ENCODE assay signal across 12 cellular contexts in genomic region chr7:16684935-16685334, GRCh38. TPM values are rescaled to one million over a fixed set of nuclear protein-coding genes. Genes with fewer than 3 reads are reported as not detected.
DNase-seq lines count a peak whose midpoint lies in the region; ATAC-seq and TF ChIP-seq lines count a peak whose summit lies in the region.
"Had no signal": no experiment of that assay in that cellular context is flagged by ENCODE, and none has a peak within 500 bp of the region (broad histone marks: within the 10 kb centered on the region; RNA-seq: fewer than 3 reads in every experiment).

No MANE protein-coding gene starts in this region.

- H3K36me3 Mint-ChIP-seq in activated CD4-positive, alpha-beta T cell treated with anti-CD3 and anti-CD28 coated beads for 36 hours (ENCODE audit: low read depth): peaks cover 53% of the 10 kb centered on the region
- H3K36me3 Mint-ChIP-seq in activated T-helper 1 cell treated with anti-CD3 and anti-CD28 coated beads, Interleukin-12 subunit alpha, Interleukin-12 subunit beta, Interleukin-2, Interleukin-4 antibody, amounts not matched to agents 30 ng/mL and 10 ng/mL and 1 ng/mL, durations not matched to agents 14 hours and 24 hours and 36 hours (ENCODE audit: low read depth): peaks cover 47% of the 10 kb centered on the region
- H3K36me3 Mint-ChIP-seq in naive thymus-derived CD8-positive, alpha-beta T cell: peaks cover 8 to 79% (median 41%) of the 10 kb centered on the region in 3 donors

- H2AK9ac ChIP-seq in IMR-90 (replicated peaks; ENCODE audit: low read depth, low read length, poor library complexity): no peak overlapping the region

- peak overlapping the region; percentile 67; the same call in 1 of the 2 replicates for H3K27ac ChIP-seq in IMR-90 (ENCODE audit: insufficient read depth, low read length)
- H3K27ac ChIP-seq: ascending aorta had no signal

- no peak overlapping the region for H3K9ac ChIP-seq in IMR-90 (ENCODE audit: low read depth, low read length)

- H3K4me3 Mint-ChIP-seq in activated CD4-positive, alpha-beta T cell treated with anti-CD3 and anti-CD28 coated beads for 36 hours: no peak overlapping the region
- H3K4me3 Mint-ChIP-seq in activated T-helper 1 cell treated with anti-CD3 and anti-CD28 coated beads, Interleukin-12 subunit alpha, Interleukin-12 subunit beta, Interleukin-2, Interleukin-4 antibody, amounts not matched to agents 30 ng/mL and 10 ng/mL and 1 ng/mL, durations not matched to agents 14 hours and 24 hours and 36 hours: peak overlapping the region; percentile 45
- peak overlapping the region in 5 of 10 donors; percentile 33 to 55 (median 44) for H3K4me3 Mint-ChIP-seq in naive thymus-derived CD8-positive, alpha-beta T cell
- H3K4me3 Mint-ChIP-seq: activated T-cell treated with anti-CD3 and anti-CD28 coated beads, Interleukin-2, amount 50 U/mL, for 72 hours had no signal

- H3K36me3 ChIP-seq in IMR-90 (ENCODE audit: control insufficient read depth, insufficient read depth, low read length): peaks cover 8% of the 10 kb centered on the region; the same call in 1 of the 2 replicates

- TF ChIP-seq CTCF in IMR-90 (conservative IDR thresholded peaks at IDR 0.05; ENCODE audit: low read depth, low read length): no peak

- H4K20me1 ChIP-seq in IMR-90 (ENCODE audit: insufficient read depth, low read length): no peaks in the 10 kb centered on the region

- WGBS in IMR-90 (ENCODE audit: extremely low coverage in 2 of 2, insufficient read length in 1 of 2), 2 experiments: no CpG with 5 or more reads among the region's 2 CpGs

- no peaks in the 10 kb centered on the region for H3K9me1 ChIP-seq in IMR-90 (ENCODE audit: insufficient read depth, low read length)

- no peak overlapping the region for H2AFZ ChIP-seq in IMR-90 (replicated peaks; ENCODE audit: low read length, poor library complexity)

- no peak overlapping the region for H2AK5ac ChIP-seq in IMR-90 (ENCODE audit: low read depth, low read length)

- dilution Hi-C loops in IMR-90 (cut with HindIII; ENCODE audit: low sequenced_read_pairs, unreplicated experiment): no loop called here

- no peak overlapping the region for H2BK15ac ChIP-seq in IMR-90 (ENCODE audit: low read depth, low read length)

- H3K79me1 ChIP-seq in IMR-90 (ENCODE audit: low read depth in 1 of 2, low read length in 2 of 2): peaks cover 0 to 3% of the 10 kb centered on the region in 2 experiments; a peak in 1 of 4 replicates

- no peaks in the 10 kb centered on the region for H3K9me3 Mint-ChIP-seq in activated CD4-positive, alpha-beta T cell treated with anti-CD3 and anti-CD28 coated beads for 36 hours (ENCODE audit: low read depth)
- H3K9me3 Mint-ChIP-seq in activated T-helper 1 cell treated with anti-CD3 and anti-CD28 coated beads, Interleukin-12 subunit alpha, Interleukin-12 subunit beta, Interleukin-2, Interleukin-4 antibody, amounts not matched to agents 30 ng/mL and 10 ng/mL and 1 ng/mL, durations not matched to agents 14 hours and 24 hours and 36 hours: no peaks in the 10 kb centered on the region
- no peaks in the 10 kb centered on the region for H3K9me3 Mint-ChIP-seq in naive thymus-derived CD8-positive, alpha-beta T cell
- H3K9me3 Mint-ChIP-seq: activated T-cell treated with anti-CD3 and anti-CD28 coated beads, Interleukin-2, amount 50 U/mL, for 72 hours had no signal

- no peak for TF ChIP-seq POLR2A in IMR-90 (IDR thresholded peaks at IDR 0.05; ENCODE audit: low read depth, low read length)

- H3K56ac ChIP-seq in IMR-90 (ENCODE audit: extremely low read depth, insufficient read depth, low read length): no peak overlapping the region

- POLR2A ChIA-PET in activated CD4-positive, alpha-beta T cell treated with anti-CD3 and anti-CD28 coated beads for 36 hours (lab: Charles Lee): no interaction called here
- POLR2A ChIA-PET in IMR-90 (lab: Charles Lee; ENCODE audit: unreplicated experiment): no interaction called here
- POLR2A ChIA-PET in naive thymus-derived CD8-positive, alpha-beta T cell (lab: Charles Lee): no interaction called here

- BruUV-seq in IMR-90 (replicated peaks; lab: Mats Ljungman, UMichigan): no TSS peak

- intact Hi-C loops in activated CD4-positive, alpha-beta T cell treated with anti-CD3 and anti-CD28 coated beads for 36 hours (cut with DNase I, micrococcal nuclease): no loop called here
- intact Hi-C loops in IMR-90 (cut with micrococcal nuclease): loop anchor here (2.0 kb wide), 1 partner anchor 40 kb away; the partner anchor contains the start of gene ANKMY2
- intact Hi-C loops in activated T-helper 1 cell treated with anti-CD3 and anti-CD28 coated beads, Interleukin-12 subunit alpha, Interleukin-12 subunit beta, Interleukin-2, Interleukin-4 antibody, amounts not matched to agents 30 ng/mL and 10 ng/mL and 1 ng/mL, durations not matched to agents 14 hours and 24 hours and 36 hours (cut with micrococcal nuclease): no loop called here

- H3K4me1 ChIP-seq in IMR-90 (ENCODE audit: control insufficient read depth, insufficient read depth, low read length): peaks cover 6% of the 10 kb centered on the region
- H3K4me1 ChIP-seq: ascending aorta had no signal

- CTCF ChIA-PET in activated CD4-positive, alpha-beta T cell treated with anti-CD3 and anti-CD28 coated beads for 36 hours (lab: Charles Lee): interaction anchor here (0.7 kb wide), 1 partner anchor 781 kb away, joined by 5 read pairs; no protein-coding TSS in a partner anchor
- CTCF ChIA-PET in IMR-90 (lab: Yijun Ruan, JAX): interaction anchor here (0.6 kb wide), 1 partner anchor 26 kb away, joined by 3 read pairs; no protein-coding TSS in a partner anchor

- in situ Hi-C loops in IMR-90 (cut with MboI; ENCODE audit: low sequenced_read_pairs): no loop called here

- peak overlapping the region; percentile 52; the same call in 1 of the 2 replicates for H3K18ac ChIP-seq in IMR-90 (ENCODE audit: low read depth, low read length)

- no peak overlapping the region for H2BK120ac ChIP-seq in IMR-90 (ENCODE audit: low read depth, low read length)

- no peaks in the 10 kb centered on the region for H3K27me3 ChIP-seq in IMR-90 (ENCODE audit: control insufficient read depth, insufficient read depth, low read length)
- H3K27me3 ChIP-seq: ascending aorta had no signal

- H3K9me3 ChIP-seq in IMR-90 (ENCODE audit: control insufficient read depth, insufficient read depth, low read length): no peaks in the 10 kb centered on the region
- H3K9me3 ChIP-seq: ascending aorta had no signal

- H3K4me2 ChIP-seq in IMR-90 (ENCODE audit: low read depth, low read length): peak overlapping the region; percentile 31; the same call in 1 of the 2 replicates

- H3K4me1 Mint-ChIP-seq in activated CD4-positive, alpha-beta T cell treated with anti-CD3 and anti-CD28 coated beads for 36 hours: peaks cover 19% of the 10 kb centered on the region
- H3K4me1 Mint-ChIP-seq in activated T-helper 1 cell treated with anti-CD3 and anti-CD28 coated beads, Interleukin-12 subunit alpha, Interleukin-12 subunit beta, Interleukin-2, Interleukin-4 antibody, amounts not matched to agents 30 ng/mL and 10 ng/mL and 1 ng/mL, durations not matched to agents 14 hours and 24 hours and 36 hours (ENCODE audit: low read depth): peaks cover 19% of the 10 kb centered on the region
- H3K4me1 Mint-ChIP-seq in naive thymus-derived CD8-positive, alpha-beta T cell: peaks cover 10 to 23% (median 20%) of the 10 kb centered on the region in 4 donors

- no peak for ATAC-seq in activated CD4-positive, alpha-beta T cell treated with anti-CD3 and anti-CD28 coated beads for 36 hours
- peak; percentile 57 for ATAC-seq in IMR-90 (ENCODE audit: low read depth)
- ATAC-seq in naive thymus-derived CD8-positive, alpha-beta T cell: peak in 1 of 2 donors; percentile 56
- no peak for ATAC-seq in GM21447 (IDR thresholded peaks at IDR 0.05; ENCODE audit: unreplicated experiment)
- ATAC-seq: activated T-cell treated with anti-CD3 and anti-CD28 coated beads, Interleukin-2, amount 50 U/mL, for 72 hours had no signal

- TF ChIP-seq RAD21 in IMR-90 (IDR thresholded peaks at IDR 0.05; ENCODE audit: low read length): no peak

- no peak overlapping the region for H3K4ac ChIP-seq in IMR-90 (ENCODE audit: low read depth, low read length)

- H4K91ac ChIP-seq in IMR-90 (ENCODE audit: insufficient read depth, low read depth, low read length): no peak overlapping the region

- no peaks in the 10 kb centered on the region for H3K27me3 Mint-ChIP-seq in activated CD4-positive, alpha-beta T cell treated with anti-CD3 and anti-CD28 coated beads for 36 hours
- H3K27me3 Mint-ChIP-seq in activated T-helper 1 cell treated with anti-CD3 and anti-CD28 coated beads, Interleukin-12 subunit alpha, Interleukin-12 subunit beta, Interleukin-2, Interleukin-4 antibody, amounts not matched to agents 30 ng/mL and 10 ng/mL and 1 ng/mL, durations not matched to agents 14 hours and 24 hours and 36 hours (ENCODE audit: insufficient read depth): no peaks in the 10 kb centered on the region
- no peaks in the 10 kb centered on the region for H3K27me3 Mint-ChIP-seq in naive thymus-derived CD8-positive, alpha-beta T cell

- H2BK20ac ChIP-seq in IMR-90 (ENCODE audit: low read depth, low read length): 0 out of 2 replicates have a peak overlapping the region, but pooled peaks have one; percentile 20

- peak overlapping the region in 1 of 2 experiments; percentile 45; a peak in 2 of 4 replicates for H4K8ac ChIP-seq in IMR-90 (ENCODE audit: low read depth in 2 of 2, low read length in 2 of 2)

- DNase-seq in activated CD4-positive, alpha-beta T cell treated with anti-CD3 and anti-CD28 coated beads for 36 hours: no peak
- no peak for DNase-seq in activated CD4-positive, alpha-beta T cell treated with anti-CD3 and anti-CD28 coated beads, Interleukin-2, amount 50 U/mL, for 48 hours
- no peak for DNase-seq in IMR-90
- DNase-seq in activated T-helper 1 cell treated with anti-CD3 and anti-CD28 coated beads, Interleukin-12 subunit alpha, Interleukin-12 subunit beta, Interleukin-2, Interleukin-4 antibody, amounts not matched to agents 30 ng/mL and 10 ng/mL and 1 ng/mL, durations not matched to agents 14 hours and 24 hours and 36 hours (ENCODE audit: low spot score): no peak
- peak in 2 of 10 donors; percentile 20 to 28 for DNase-seq in naive thymus-derived CD8-positive, alpha-beta T cell
- DNase-seq in SHP77 treated with DMSO at 0.1 percent for 48 hours (lab: John Stamatoyannopoulos, UW): no peak
- DNase-seq in cerebellum (ENCODE audit: low spot score): no peak
- DNase-seq: activated T-cell treated with anti-CD3 and anti-CD28 coated beads, Interleukin-2, amount 50 U/mL, for 72 hours; NCI-H1694; NCI-H345 had no signal

- peak overlapping the region; percentile 68 for H3K27ac Mint-ChIP-seq in activated CD4-positive, alpha-beta T cell treated with anti-CD3 and anti-CD28 coated beads for 36 hours
- peak overlapping the region; percentile 91 for H3K27ac Mint-ChIP-seq in activated T-helper 1 cell treated with anti-CD3 and anti-CD28 coated beads, Interleukin-12 subunit alpha, Interleukin-12 subunit beta, Interleukin-2, Interleukin-4 antibody, amounts not matched to agents 30 ng/mL and 10 ng/mL and 1 ng/mL, durations not matched to agents 14 hours and 24 hours and 36 hours
- peak overlapping the region in 8 of 10 donors; percentile 9 to 88 (median 60) for H3K27ac Mint-ChIP-seq in naive thymus-derived CD8-positive, alpha-beta T cell
- H3K27ac Mint-ChIP-seq: activated T-cell treated with anti-CD3 and anti-CD28 coated beads, Interleukin-2, amount 50 U/mL, for 72 hours had no signal

- H3K23ac ChIP-seq in IMR-90 (ENCODE audit: low read depth, low read length): no peak overlapping the region

- peak overlapping the region; percentile 72 for H2BK5ac ChIP-seq in IMR-90 (ENCODE audit: low read depth, low read length, poor library complexity, severe bottlenecking)

- H4K5ac ChIP-seq in IMR-90 (ENCODE audit: low read depth, low read length): no peak overlapping the region

- H3K14ac ChIP-seq in IMR-90 (replicated peaks; ENCODE audit: low read depth, low read length): no peak overlapping the region

- no peak overlapping the region for H3K4me3 ChIP-seq in IMR-90 (ENCODE audit: insufficient read depth, low read depth, low read length)
- H3K4me3 ChIP-seq: ascending aorta had no signal

RNA-seq across cellular contexts. Expression of gene BZW2, which starts 39.0 kb away (rescaled TPM):
- 100 to 1,000 TPM; 106 to 113 TPM for total RNA-seq in activated CD4-positive, alpha-beta T cell treated with anti-CD3 and anti-CD28 coated beads for 36 hours
- 58.1 and 65.0 TPM in 2 replicates for total RNA-seq in IMR-90 (2012; rRNA removed)
- 86.1 and 92.9 TPM in 2 replicates for polyA plus RNA-seq in IMR-90 (2012; rRNA removed)
- 28.3 and 30.7 TPM in 2 replicates for polyA plus RNA-seq in IMR-90 (2012; cell fraction: cytosol; rRNA removed)
- 10.4 and 40.8 TPM in 2 replicates for polyA plus RNA-seq in IMR-90 (2012; cell fraction: nucleus; rRNA removed; ENCODE audit: low replicate concordance)
- total RNA-seq in activated T-helper 1 cell treated with anti-CD3 and anti-CD28 coated beads, Interleukin-12 subunit alpha, Interleukin-12 subunit beta, Interleukin-2, Interleukin-4 antibody, amounts not matched to agents 30 ng/mL and 10 ng/mL and 1 ng/mL, durations not matched to agents 14 hours and 24 hours and 36 hours: 94.3 and 101 TPM in 2 replicates
- total RNA-seq in naive thymus-derived CD8-positive, alpha-beta T cell: 10 to 100 TPM; 33.4 to 34.1 TPM
- 10 to 100 TPM; 76.9 to 83.4 (median 81.6) TPM for polyA plus RNA-seq in naive thymus-derived CD8-positive, alpha-beta T cell
- total RNA-seq in cerebellum: 65.6 TPM

RNA-seq across cellular contexts. Expression of gene ANKMY2, which starts 39.4 kb away (rescaled TPM):
- total RNA-seq in activated CD4-positive, alpha-beta T cell treated with anti-CD3 and anti-CD28 coated beads for 36 hours: 10 to 100 TPM in 1 of 2 experiments, 1 to 10 TPM in 1; 9.0 to 10.1 TPM
- total RNA-seq in IMR-90 (2012; rRNA removed) (41.9 and 43.6 TPM in 2 replicates), cerebellum (37.8 TPM)
- 15.8 and 19.5 TPM in 2 replicates for polyA plus RNA-seq in IMR-90 (2012; rRNA removed)
- polyA plus RNA-seq in IMR-90 (2012; cell fraction: cytosol; rRNA removed): 5.3 TPM in 2 replicates
- 3.9 and 25.7 TPM in 2 replicates for polyA plus RNA-seq in IMR-90 (2012; cell fraction: nucleus; rRNA removed; ENCODE audit: low replicate concordance)
- 6.9 and 8.4 TPM in 2 replicates for total RNA-seq in activated T-helper 1 cell treated with anti-CD3 and anti-CD28 coated beads, Interleukin-12 subunit alpha, Interleukin-12 subunit beta, Interleukin-2, Interleukin-4 antibody, amounts not matched to agents 30 ng/mL and 10 ng/mL and 1 ng/mL, durations not matched to agents 14 hours and 24 hours and 36 hours
- 10 to 100 TPM; 12.3 to 13.6 TPM for total RNA-seq in naive thymus-derived CD8-positive, alpha-beta T cell
- polyA plus RNA-seq in naive thymus-derived CD8-positive, alpha-beta T cell: 10 to 100 TPM; 11.9 to 14.7 (median 13.6) TPM
